Comparison of ENCODE assay signal across 8 cellular contexts in the genomic region with DNA sequence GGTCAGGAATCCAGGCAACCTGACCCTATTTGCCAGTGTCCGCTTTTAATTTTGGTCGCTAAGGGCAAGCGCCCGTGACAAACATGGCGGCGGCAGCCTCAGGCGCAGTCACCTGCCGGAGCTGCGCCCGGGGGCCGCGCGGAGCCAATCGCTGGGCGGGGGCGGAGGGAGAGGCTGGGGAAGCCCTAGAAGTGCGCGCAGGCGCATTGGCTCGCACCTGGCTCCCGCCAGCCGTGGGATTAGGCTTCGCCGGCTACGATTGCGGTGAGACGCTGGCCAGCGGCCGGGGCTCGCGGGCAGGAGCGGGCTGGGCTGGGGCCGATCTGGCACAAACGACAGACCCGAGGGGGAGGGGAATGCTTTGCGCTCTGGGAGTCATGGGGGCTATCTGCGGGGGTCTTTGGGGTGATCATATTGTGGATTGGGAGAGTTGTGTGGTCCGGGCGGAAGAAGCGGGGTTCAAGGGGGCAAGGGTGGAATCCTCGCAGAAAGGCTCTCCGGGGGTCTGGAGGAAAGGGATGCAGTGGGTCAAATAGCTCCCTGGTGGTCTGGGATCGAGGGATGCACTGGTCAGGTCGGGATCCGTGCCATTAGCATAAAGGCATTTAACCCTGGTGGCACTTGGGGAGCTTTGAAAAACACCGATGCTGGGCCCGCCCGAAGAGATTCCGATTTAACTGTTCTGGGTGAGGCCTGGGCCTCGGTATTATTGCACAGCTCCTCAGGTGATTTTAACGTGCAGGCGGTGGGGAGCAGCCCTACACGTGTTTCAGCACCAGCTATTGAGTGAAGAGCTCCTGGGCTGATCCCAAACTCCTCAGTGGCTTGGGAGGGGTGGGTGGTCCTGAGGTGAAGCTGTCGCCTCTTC. TPM values are rescaled to one million over a fixed set of nuclear protein-coding genes. Genes with fewer than 3 reads are reported as not detected.
DNase-seq lines count a peak whose midpoint lies in the region; ATAC-seq, FAIRE-seq and TF ChIP-seq lines count a peak whose summit lies in the region.

No MANE protein-coding gene starts in this region.

- H3K4me1 ChIP-seq in right lobe of liver, result peaks cover 0 to 14% (median 6%) of the 10 kb centered on the region in 4 donors

- no peaks in the 10 kb centered on the region for H3K27me3 ChIP-seq in right lobe of liver

- peak overlapping the region; percentile 42 to 52 (median 49) for H3K4me3 ChIP-seq in right lobe of liver

- intact Hi-C loops in right lobe of liver (cut with DNase I), result no loop called here

- WGBS in right lobe of liver (ENCODE audit: insufficient coverage, low coverage, low lambda C conversion rate, missing lambda C conversion rate), result 2% methylated on average over 41 of the region's 54 CpGs

- DNase-seq in AML-193 (lab: John Stamatoyannopoulos, UW) (peak; percentile 82 to 85), GM19239 (ENCODE audit: insufficient read length, low spot score) (peak; percentile 98), NCI-H526 treated with DMSO at 0.1 percent for 48 hours (lab: John Stamatoyannopoulos, UW) (peak; percentile 64), dedifferentiated amniotic fluid mesenchymal stem cell (ENCODE audit: extremely low spot score) (peak; percentile 41), right lobe of liver (peak; percentile 97)
- DNase-seq in activated CD4-positive, alpha-beta T cell treated with anti-CD3 and anti-CD28 coated beads, Interleukin-2, amount 50 U/mL, for 24 hours (ENCODE audit: low read depth in 1 of 2, low spot score in 1 of 2), result peak; percentile 86 to 87
- DNase-seq in stimulated activated CD4-positive, alpha-beta T cell treated with anti-CD3 and anti-CD28 coated beads, Interleukin-4, amount 100 ng/mL, for 4 hours, result peak; percentile 92 to 96

- H3K9me3 ChIP-seq in right lobe of liver, result no peaks in the 10 kb centered on the region

- H3K36me3 ChIP-seq in right lobe of liver, result no peaks in the 10 kb centered on the region

- peak; percentile 65 for FAIRE-seq in GM19239 (lab: Jason Lieb, UNC)

- peak; percentile 82 for ATAC-seq in HG03442 (IDR thresholded peaks at IDR 0.05; ENCODE audit: unreplicated experiment)
- peak; percentile 93 to 96 (median 94) for ATAC-seq in right lobe of liver

- TF ChIP-seq POLR2A in right lobe of liver (IDR thresholded peaks at IDR 0.05), result peak; percentile 63

- no peak overlapping the region for H3K27ac ChIP-seq in right lobe of liver

- no peak for TF ChIP-seq CTCF in right lobe of liver (IDR thresholded peaks at IDR 0.05)

RNA-seq across cellular contexts. Expression of a gene that starts 10.1 kb away (rescaled TPM):
- not detected for total RNA-seq in right lobe of liver

RNA-seq across cellular contexts. Expression of a gene that starts 29.0 kb away (rescaled TPM):
- 10 to 100 TPM; 23.0 to 32.1 (median 26.8) TPM for total RNA-seq in right lobe of liver

RNA-seq across cellular contexts. Expression of a gene that starts 40.8 kb away (rescaled TPM):
- 10 to 100 TPM in 2 of 6 experiments, 1 to 10 TPM in 4; 5.6 to 22.9 (median 9.0) TPM for total RNA-seq in right lobe of liver

RNA-seq across cellular contexts. Expression of a gene that starts 41.1 kb away (rescaled TPM):
- 10 to 100 TPM; 25.6 to 47.9 (median 31.3) TPM for total RNA-seq in right lobe of liver

RNA-seq across cellular contexts. Expression of a gene that starts 42.4 kb away (rescaled TPM):
- total RNA-seq in right lobe of liver, result 1 to 10 TPM; 4.2 to 6.2 (median 5.1) TPM

Comparison
In these comparisons a context has a peak if more than half of its experiments do, and no peak if none do; other contexts are left out.
1. DNase-seq: peak in every context shown above with its lines; median percentile 98 in GM19239; 97 in right lobe of liver; 94 in stimulated activated CD4-positive, alpha-beta T cell treated with anti-CD3 and anti-CD28 coated beads, Interleukin-4, amount 100 ng/mL, for 4 hours; 86 in activated CD4-positive, alpha-beta T cell treated with anti-CD3 and anti-CD28 coated beads, Interleukin-2, amount 50 U/mL, for 24 hours; 84 in AML-193; 64 in NCI-H526 treated with DMSO at 0.1 percent for 48 hours; 41 in dedifferentiated amniotic fluid mesenchymal stem cell.